1 cellular context compared by ENCODE assay signal in genomic region chr1:226940806-226941067, GRCh38.
TF ChIP-seq lines count a peak whose summit lies in the region.

No MANE protein-coding gene starts in this region.

TF ChIP-seq in SK-N-SH, 30 proteins besides CTCF, POLR2A, EP300 and RAD21 (continued from another document):
- TF ChIP-seq REST (IDR thresholded peaks at IDR 0.05; ENCODE audit: low read depth, low read length) (no peak), FOXM1 (IDR thresholded peaks at IDR 0.05; ENCODE audit: low read depth) (no peak), RXRA (IDR thresholded peaks at IDR 0.05; ENCODE audit: borderline replicate concordance, low read depth) (no peak), GABPA (IDR thresholded peaks at IDR 0.05; ENCODE audit: low read depth) (no peak), JUND (IDR thresholded peaks at IDR 0.05) (no peak), USF1 (IDR thresholded peaks at IDR 0.05; ENCODE audit: borderline replicate concordance, low read depth) (no peak), ELF1 (IDR thresholded peaks at IDR 0.05) (no peak), YY1 (IDR thresholded peaks at IDR 0.05; ENCODE audit: low read depth) (no peak), TCF12 (IDR thresholded peaks at IDR 0.05) (no peak), GATA2 (CRISPR knock-in tag; IDR thresholded peaks at IDR 0.05) (no peak)
- TF ChIP-seq, protein P1, sequence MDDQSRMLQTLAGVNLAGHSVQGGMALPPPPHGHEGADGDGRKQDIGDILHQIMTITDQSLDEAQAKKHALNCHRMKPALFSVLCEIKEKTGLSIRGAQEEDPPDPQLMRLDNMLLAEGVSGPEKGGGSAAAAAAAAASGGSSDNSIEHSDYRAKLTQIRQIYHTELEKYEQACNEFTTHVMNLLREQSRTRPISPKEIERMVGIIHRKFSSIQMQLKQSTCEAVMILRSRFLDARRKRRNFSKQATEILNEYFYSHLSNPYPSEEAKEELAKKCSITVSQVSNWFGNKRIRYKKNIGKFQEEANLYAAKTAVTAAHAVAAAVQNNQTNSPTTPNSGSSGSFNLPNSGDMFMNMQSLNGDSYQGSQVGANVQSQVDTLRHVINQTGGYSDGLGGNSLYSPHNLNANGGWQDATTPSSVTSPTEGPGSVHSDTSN (IDR thresholded peaks at IDR 0.05), result no peak
